ENCODE assay signal across 12 cellular contexts in genomic region chr5:55303238-55303690, GRCh38. TPM values are rescaled to one million over a fixed set of nuclear protein-coding genes. Genes with fewer than 3 reads are reported as not detected.
A peak's percentile ranks its signal among the peaks of the same experiment; 100 is the strongest.
DNase-seq lines count a peak whose midpoint lies in the region; ATAC-seq and TF ChIP-seq lines count a peak whose summit lies in the region.
"Had no signal": no experiment of that assay in that cellular context is flagged by ENCODE, and none has a peak within 500 bp of the region (broad histone marks: within the 10 kb centered on the region; RNA-seq: fewer than 3 reads in every experiment).

No MANE protein-coding gene starts in this region.

- H3K23ac ChIP-seq in neuronal stem cell (ENCODE audit: low read depth, low read length, poor library complexity): no peak overlapping the region

- H2BK120ac ChIP-seq in neuronal stem cell (ENCODE audit: low read depth, low read length): no peak overlapping the region

- no peak overlapping the region for H2BK15ac ChIP-seq in neuronal stem cell (ENCODE audit: low read length)

- H4K20me1 ChIP-seq in fibroblast of lung (ENCODE audit: control insufficient read depth, extremely low read depth, insufficient read depth, low read length): no peaks in the 10 kb centered on the region

- H3K4me3 ChIP-seq in RWPE2 (ENCODE audit: severe bottlenecking) (no peak overlapping the region), fibroblast of lung (replicated peaks in 1 of 4; ENCODE audit: control extremely low read depth in 1 of 4, insufficient read depth in 1 of 4, low read depth in 3 of 4, low read length in 4 of 4) (peak overlapping the region in 1 of 4 experiments; percentile 22), skeletal muscle cell (ENCODE audit: low read depth, low read length) (no peak overlapping the region), neuronal stem cell (ENCODE audit: low read length in 2 of 2) (no peak overlapping the region)
- no peak overlapping the region for H3K4me3 ChIP-seq in effector memory CD4-positive, alpha-beta T cell (ENCODE audit: insufficient read depth, low read depth, low read length, poor library complexity, severe bottlenecking)
- H3K4me3 ChIP-seq: prostate gland had no signal

- peak; percentile 60 for ATAC-seq in RWPE2 (ENCODE audit: low read depth)
- ATAC-seq: HCT116, HepG2, Panc1 had no signal

- H2AFZ ChIP-seq in fibroblast of lung (ENCODE audit: low read length) (no peak overlapping the region), neuronal stem cell (ENCODE audit: low read length) (no peak overlapping the region)

- no peak overlapping the region for H3K4ac ChIP-seq in neuronal stem cell (ENCODE audit: low read length)

- TF ChIP-seq CTCF in RWPE2 (IDR thresholded peaks at IDR 0.05; ENCODE audit: poor library complexity, severe bottlenecking) (no peak), fibroblast of lung (conservative IDR thresholded peaks at IDR 0.05 in 1 of 2, IDR thresholded peaks at IDR 0.05 in 1 of 2; ENCODE audit: low read depth in 1 of 2, low read length in 2 of 2) (no peak)

- no peak overlapping the region for H2BK12ac ChIP-seq in neuronal stem cell (ENCODE audit: low read length)

- no CpG with 5 or more reads among the region's 4 CpGs for WGBS in neuronal stem cell (ENCODE audit: extremely low coverage in 2 of 2, insufficient read length in 2 of 2, insufficient replicate concordance in 1 of 2), 2 donors

- peaks cover 69% of the 10 kb centered on the region for H3K79me2 ChIP-seq in fibroblast of lung (ENCODE audit: control insufficient read depth, insufficient read depth, low read length)

- DNase-seq in GM04503 (ENCODE audit: low read depth): peak; percentile 87
- DNase-seq in RWPE2 (ENCODE audit: low spot score): no peak
- DNase-seq in fibroblast of lung (ENCODE audit: low read depth in 2 of 2): peak; percentile 91 to 97
- peak; percentile 37 for DNase-seq in skeletal muscle cell (ENCODE audit: low read depth)
- DNase-seq in DMS79 (lab: John Stamatoyannopoulos, UW): no peak
- no peak for DNase-seq in effector memory CD4-positive, alpha-beta T cell
- DNase-seq in NCI-H1105 treated with DMSO at 0.1 percent for 48 hours (lab: John Stamatoyannopoulos, UW): no peak
- no peak for DNase-seq in neuronal stem cell (ENCODE audit: low spot score)

- no peak overlapping the region for H2BK5ac ChIP-seq in neuronal stem cell (ENCODE audit: low read length)

- H3K79me1 ChIP-seq in neuronal stem cell (ENCODE audit: low read depth, low read length): peaks cover 6% of the 10 kb centered on the region

- H3K27me3 ChIP-seq in RWPE2 (ENCODE audit: insufficient read depth, poor library complexity, severe bottlenecking): no peaks in the 10 kb centered on the region
- no peaks in the 10 kb centered on the region for H3K27me3 ChIP-seq in fibroblast of lung (ENCODE audit: control insufficient read depth, insufficient read depth, low read length)
- H3K27me3 ChIP-seq in effector memory CD4-positive, alpha-beta T cell (replicated peaks; ENCODE audit: control insufficient read depth, insufficient read depth, low read length, poor library complexity, severe bottlenecking): no peaks in the 10 kb centered on the region
- no peaks in the 10 kb centered on the region for H3K27me3 ChIP-seq in neuronal stem cell (ENCODE audit: control insufficient read depth in 3 of 3, insufficient read depth in 3 of 3, low read depth in 1 of 3, low read length in 3 of 3)

- H3K4me1 ChIP-seq in RWPE2 (ENCODE audit: insufficient read depth, poor library complexity, severe bottlenecking): peaks cover 18% of the 10 kb centered on the region
- H3K4me1 ChIP-seq in fibroblast of lung (ENCODE audit: control insufficient read depth, extremely low read depth, insufficient read depth, low read length): no peaks in the 10 kb centered on the region
- H3K4me1 ChIP-seq in effector memory CD4-positive, alpha-beta T cell (ENCODE audit: control insufficient read depth, insufficient read depth, low read length, poor library complexity, severe bottlenecking): peaks cover 4% of the 10 kb centered on the region
- peaks cover 4% of the 10 kb centered on the region in 2 donors for H3K4me1 ChIP-seq in neuronal stem cell (ENCODE audit: control insufficient read depth in 2 of 2, insufficient read depth in 1 of 2, low read depth in 1 of 2, low read length in 2 of 2)
- H3K4me1 ChIP-seq: prostate gland had no signal

- H3K9ac ChIP-seq in fibroblast of lung (ENCODE audit: insufficient read depth, low read length): no peak overlapping the region
- H3K9ac ChIP-seq in neuronal stem cell (ENCODE audit: low read depth, low read length, poor library complexity): no peak overlapping the region

- H3K27ac ChIP-seq in RWPE2 (ENCODE audit: poor library complexity, severe bottlenecking) (peak overlapping the region; percentile 84), fibroblast of lung (ENCODE audit: insufficient read depth, low read length) (peak overlapping the region; percentile 54), neuronal stem cell (replicated peaks; ENCODE audit: low read length) (no peak overlapping the region)
- H3K27ac ChIP-seq in effector memory CD4-positive, alpha-beta T cell (ENCODE audit: insufficient read depth, low read length, poor library complexity, severe bottlenecking): no peak overlapping the region
- H3K27ac ChIP-seq: prostate gland had no signal

- H3K14ac ChIP-seq in neuronal stem cell (ENCODE audit: low read length): no peak overlapping the region

- H4K91ac ChIP-seq in neuronal stem cell (ENCODE audit: low read depth, low read length, poor library complexity): no peak overlapping the region

- no peak overlapping the region for H2AK5ac ChIP-seq in neuronal stem cell (ENCODE audit: low read depth, low read length)

- H3K9me3 ChIP-seq in RWPE2 (ENCODE audit: severe bottlenecking) (no peaks in the 10 kb centered on the region), fibroblast of lung (ENCODE audit: control insufficient read depth, insufficient read depth, low read depth, low read length) (peaks cover 3% of the 10 kb centered on the region), neuronal stem cell (replicated peaks in 1 of 2; ENCODE audit: control insufficient read depth in 2 of 2, insufficient read depth in 1 of 2, low read depth in 1 of 2, low read length in 2 of 2) (peaks cover 2 to 18% of the 10 kb centered on the region in 2 donors)
- H3K9me3 ChIP-seq in effector memory CD4-positive, alpha-beta T cell (ENCODE audit: control insufficient read depth, low read length): no peaks in the 10 kb centered on the region
- H3K9me3 ChIP-seq: prostate gland had no signal

- H3K18ac ChIP-seq in neuronal stem cell (ENCODE audit: low read length): no peak overlapping the region

- no peak overlapping the region for H4K8ac ChIP-seq in neuronal stem cell (ENCODE audit: low read depth, low read length)

- H3K36me3 ChIP-seq in RWPE2 (ENCODE audit: low read depth) (peaks cover 40% of the 10 kb centered on the region), fibroblast of lung (ENCODE audit: control insufficient read depth, insufficient read depth, low read length) (peaks cover 1% of the 10 kb centered on the region), neuronal stem cell (replicated peaks in 1 of 2; ENCODE audit: control insufficient read depth in 2 of 2, insufficient read depth in 2 of 2, low read length in 2 of 2) (peaks cover 0 to 14% of the 10 kb centered on the region in 2 donors)
- H3K36me3 ChIP-seq in effector memory CD4-positive, alpha-beta T cell (ENCODE audit: control insufficient read depth, insufficient read depth, low read length): peaks cover 7% of the 10 kb centered on the region
- H3K36me3 ChIP-seq: prostate gland had no signal

- H3K4me2 ChIP-seq in fibroblast of lung (ENCODE audit: extremely low read depth, insufficient read depth, low read length): peak overlapping the region; percentile 46
- H3K4me2 ChIP-seq in neuronal stem cell (ENCODE audit: insufficient read depth, low read length, poor library complexity, severe bottlenecking): no peak overlapping the region

RNA-seq across cellular contexts. Expression of gene DHX29, which starts 4.2 kb away (rescaled TPM):
- 36.0 and 38.5 TPM in 2 replicates for total RNA-seq in fibroblast of lung
- 8.1 and 10.8 TPM in 2 replicates for polyA plus RNA-seq in fibroblast of lung
- polyA plus RNA-seq in fibroblast of lung (2012): 23.9 and 30.1 TPM in 2 replicates
- polyA minus RNA-seq in fibroblast of lung (ENCODE audit: low replicate concordance): 2.4 and 3.4 TPM in 2 replicates
- polyA plus RNA-seq in neuronal stem cell (2013, experiment 1 of 2): 16.8 TPM
- polyA plus RNA-seq in neuronal stem cell (2013, experiment 2 of 2): 17.7 TPM

RNA-seq across cellular contexts. Expression of gene MTREX, which starts 4.5 kb away (rescaled TPM):
- 85.7 and 107 TPM in 2 replicates for total RNA-seq in fibroblast of lung
- polyA plus RNA-seq in fibroblast of lung: 54.1 and 60.5 TPM in 2 replicates
- polyA plus RNA-seq in fibroblast of lung (2012): 45.0 and 48.4 TPM in 2 replicates
- polyA minus RNA-seq in fibroblast of lung (ENCODE audit: low replicate concordance): 3.9 and 11.4 TPM in 2 replicates
- polyA plus RNA-seq in neuronal stem cell (2013, experiment 1 of 2): 50.6 TPM
- polyA plus RNA-seq in neuronal stem cell (2013, experiment 2 of 2): 53.7 TPM

Comparison
In these comparisons a context has a peak if more than half of its experiments do, and no peak if none do; other contexts are left out.
1. DNase-seq: peak in GM04503 (single experiment), fibroblast of lung (2 of 2) and skeletal muscle cell (single experiment); none in RWPE2 (single experiment), DMS79 (single experiment), effector memory CD4-positive, alpha-beta T cell (0 of 3), NCI-H1105 treated with DMSO at 0.1 percent for 48 hours (single experiment) and neuronal stem cell (single experiment).
2. H3K27ac ChIP-seq: peak in RWPE2 (single experiment) and fibroblast of lung (single experiment); none in effector memory CD4-positive, alpha-beta T cell (single experiment) and neuronal stem cell (single experiment).